8 cellular contexts compared by ENCODE assay signal in genomic region chrX:40116925-40117324, GRCh38.
"Had no signal": no experiment of that assay in that cellular context is flagged by ENCODE, and none has a peak within 500 bp of the region (broad histone marks: within the 10 kb centered on the region; RNA-seq: fewer than 3 reads in every experiment).

No MANE protein-coding gene starts in this region.

- H3K27ac Mint-ChIP-seq: GM23338, H9 had no signal

- H3K4me3 Mint-ChIP-seq: GM23338, H9 had no signal

- H2AFZ ChIP-seq: GM23338 had no signal

- ATAC-seq: GM23338 had no signal

- H3K4me3 ChIP-seq: GM23338 had no signal

- DNase-seq: H9, HCEC 1CT, IMR-90, KBM-7 had no signal

- FAIRE-seq: H1, H54, HTR-8/SVneo had no signal

- H3K9me3 Mint-ChIP-seq: GM23338 had no signal

- H3K4me2 ChIP-seq: GM23338 had no signal
